Comparison of ENCODE assay signal across 1 cellular context in genomic region chr1:201648066-201648910, GRCh38.
TF ChIP-seq lines count a peak whose summit lies in the region.

No MANE protein-coding gene starts in this region.

TF ChIP-seq in WTC11, 78 proteins besides CTCF, POLR2A, EP300 and RAD21 (continued from another document):
- TF ChIP-seq CBFB (CRISPR knock-in tag; IDR thresholded peaks at IDR 0.05; ENCODE audit: low read depth) (0 out of 2 replicates have a peak, but pooled peaks have one; percentile 43), OVOL2 (CRISPR knock-in tag; IDR thresholded peaks at IDR 0.05; ENCODE audit: borderline replicate concordance) (no peak), PREB (CRISPR knock-in tag; IDR thresholded peaks at IDR 0.05; ENCODE audit: borderline replicate concordance) (no peak), ZNF532 (CRISPR knock-in tag; IDR thresholded peaks at IDR 0.05; ENCODE audit: borderline replicate concordance) (no peak), RORB (CRISPR knock-in tag; IDR thresholded peaks at IDR 0.05) (no peak), TP53 (CRISPR knock-in tag; IDR thresholded peaks at IDR 0.05) (no peak), MXD4 (CRISPR knock-in tag; IDR thresholded peaks at IDR 0.05; ENCODE audit: borderline replicate concordance) (no peak), MLX (CRISPR knock-in tag; IDR thresholded peaks at IDR 0.05) (no peak), FOXK1 (CRISPR knock-in tag; IDR thresholded peaks at IDR 0.05) (no peak; the same call in 1 of the 2 replicates), SOX15 (CRISPR knock-in tag; IDR thresholded peaks at IDR 0.05) (no peak), FOXP1 (CRISPR knock-in tag; IDR thresholded peaks at IDR 0.05; ENCODE audit: borderline replicate concordance) (peak; percentile 63; the same call in 1 of the 2 replicates), ATF2 (CRISPR knock-in tag; IDR thresholded peaks at IDR 0.05; ENCODE audit: borderline replicate concordance, low read depth) (no peak), E2F1 (CRISPR knock-in tag; IDR thresholded peaks at IDR 0.05) (no peak), EMX1 (CRISPR knock-in tag; IDR thresholded peaks at IDR 0.05) (no peak), NFATC4 (CRISPR knock-in tag; IDR thresholded peaks at IDR 0.05) (no peak), NR3C1 (CRISPR knock-in tag; conservative IDR thresholded peaks at IDR 0.05; ENCODE audit: low read depth) (0 out of 2 replicates have a peak, but pooled peaks have one; percentile 37), ZNF121 (CRISPR knock-in tag; IDR thresholded peaks at IDR 0.05) (no peak)
- TF ChIP-seq, protein P1, sequence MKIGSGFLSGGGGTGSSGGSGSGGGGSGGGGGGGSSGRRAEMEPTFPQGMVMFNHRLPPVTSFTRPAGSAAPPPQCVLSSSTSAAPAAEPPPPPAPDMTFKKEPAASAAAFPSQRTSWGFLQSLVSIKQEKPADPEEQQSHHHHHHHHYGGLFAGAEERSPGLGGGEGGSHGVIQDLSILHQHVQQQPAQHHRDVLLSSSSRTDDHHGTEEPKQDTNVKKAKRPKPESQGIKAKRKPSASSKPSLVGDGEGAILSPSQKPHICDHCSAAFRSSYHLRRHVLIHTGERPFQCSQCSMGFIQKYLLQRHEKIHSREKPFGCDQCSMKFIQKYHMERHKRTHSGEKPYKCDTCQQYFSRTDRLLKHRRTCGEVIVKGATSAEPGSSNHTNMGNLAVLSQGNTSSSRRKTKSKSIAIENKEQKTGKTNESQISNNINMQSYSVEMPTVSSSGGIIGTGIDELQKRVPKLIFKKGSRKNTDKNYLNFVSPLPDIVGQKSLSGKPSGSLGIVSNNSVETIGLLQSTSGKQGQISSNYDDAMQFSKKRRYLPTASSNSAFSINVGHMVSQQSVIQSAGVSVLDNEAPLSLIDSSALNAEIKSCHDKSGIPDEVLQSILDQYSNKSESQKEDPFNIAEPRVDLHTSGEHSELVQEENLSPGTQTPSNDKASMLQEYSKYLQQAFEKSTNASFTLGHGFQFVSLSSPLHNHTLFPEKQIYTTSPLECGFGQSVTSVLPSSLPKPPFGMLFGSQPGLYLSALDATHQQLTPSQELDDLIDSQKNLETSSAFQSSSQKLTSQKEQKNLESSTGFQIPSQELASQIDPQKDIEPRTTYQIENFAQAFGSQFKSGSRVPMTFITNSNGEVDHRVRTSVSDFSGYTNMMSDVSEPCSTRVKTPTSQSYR (CRISPR knock-in tag; IDR thresholded peaks at IDR 0.05): no peak
- TF ChIP-seq, protein P2, sequence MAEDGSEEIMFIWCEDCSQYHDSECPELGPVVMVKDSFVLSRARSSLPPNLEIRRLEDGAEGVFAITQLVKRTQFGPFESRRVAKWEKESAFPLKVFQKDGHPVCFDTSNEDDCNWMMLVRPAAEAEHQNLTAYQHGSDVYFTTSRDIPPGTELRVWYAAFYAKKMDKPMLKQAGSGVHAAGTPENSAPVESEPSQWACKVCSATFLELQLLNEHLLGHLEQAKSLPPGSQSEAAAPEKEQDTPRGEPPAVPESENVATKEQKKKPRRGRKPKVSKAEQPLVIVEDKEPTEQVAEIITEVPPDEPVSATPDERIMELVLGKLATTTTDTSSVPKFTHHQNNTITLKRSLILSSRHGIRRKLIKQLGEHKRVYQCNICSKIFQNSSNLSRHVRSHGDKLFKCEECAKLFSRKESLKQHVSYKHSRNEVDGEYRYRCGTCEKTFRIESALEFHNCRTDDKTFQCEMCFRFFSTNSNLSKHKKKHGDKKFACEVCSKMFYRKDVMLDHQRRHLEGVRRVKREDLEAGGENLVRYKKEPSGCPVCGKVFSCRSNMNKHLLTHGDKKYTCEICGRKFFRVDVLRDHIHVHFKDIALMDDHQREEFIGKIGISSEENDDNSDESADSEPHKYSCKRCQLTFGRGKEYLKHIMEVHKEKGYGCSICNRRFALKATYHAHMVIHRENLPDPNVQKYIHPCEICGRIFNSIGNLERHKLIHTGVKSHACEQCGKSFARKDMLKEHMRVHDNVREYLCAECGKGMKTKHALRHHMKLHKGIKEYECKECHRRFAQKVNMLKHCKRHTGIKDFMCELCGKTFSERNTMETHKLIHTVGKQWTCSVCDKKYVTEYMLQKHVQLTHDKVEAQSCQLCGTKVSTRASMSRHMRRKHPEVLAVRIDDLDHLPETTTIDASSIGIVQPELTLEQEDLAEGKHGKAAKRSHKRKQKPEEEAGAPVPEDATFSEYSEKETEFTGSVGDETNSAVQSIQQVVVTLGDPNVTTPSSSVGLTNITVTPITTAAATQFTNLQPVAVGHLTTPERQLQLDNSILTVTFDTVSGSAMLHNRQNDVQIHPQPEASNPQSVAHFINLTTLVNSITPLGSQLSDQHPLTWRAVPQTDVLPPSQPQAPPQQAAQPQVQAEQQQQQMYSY (CRISPR knock-in tag; IDR thresholded peaks at IDR 0.05): no peak
- TF ChIP-seq, protein P3, sequence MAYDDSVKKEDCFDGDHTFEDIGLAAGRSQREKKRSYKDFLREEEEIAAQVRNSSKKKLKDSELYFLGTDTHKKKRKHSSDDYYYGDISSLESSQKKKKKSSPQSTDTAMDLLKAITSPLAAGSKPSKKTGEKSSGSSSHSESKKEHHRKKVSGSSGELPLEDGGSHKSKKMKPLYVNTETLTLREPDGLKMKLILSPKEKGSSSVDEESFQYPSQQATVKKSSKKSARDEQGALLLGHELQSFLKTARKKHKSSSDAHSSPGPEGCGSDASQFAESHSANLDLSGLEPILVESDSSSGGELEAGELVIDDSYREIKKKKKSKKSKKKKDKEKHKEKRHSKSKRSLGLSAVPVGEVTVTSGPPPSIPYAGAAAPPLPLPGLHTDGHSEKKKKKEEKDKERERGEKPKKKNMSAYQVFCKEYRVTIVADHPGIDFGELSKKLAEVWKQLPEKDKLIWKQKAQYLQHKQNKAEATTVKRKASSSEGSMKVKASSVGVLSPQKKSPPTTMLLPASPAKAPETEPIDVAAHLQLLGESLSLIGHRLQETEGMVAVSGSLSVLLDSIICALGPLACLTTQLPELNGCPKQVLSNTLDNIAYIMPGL (CRISPR knock-in tag; IDR thresholded peaks at IDR 0.05): no peak
- TF ChIP-seq, protein P4, sequence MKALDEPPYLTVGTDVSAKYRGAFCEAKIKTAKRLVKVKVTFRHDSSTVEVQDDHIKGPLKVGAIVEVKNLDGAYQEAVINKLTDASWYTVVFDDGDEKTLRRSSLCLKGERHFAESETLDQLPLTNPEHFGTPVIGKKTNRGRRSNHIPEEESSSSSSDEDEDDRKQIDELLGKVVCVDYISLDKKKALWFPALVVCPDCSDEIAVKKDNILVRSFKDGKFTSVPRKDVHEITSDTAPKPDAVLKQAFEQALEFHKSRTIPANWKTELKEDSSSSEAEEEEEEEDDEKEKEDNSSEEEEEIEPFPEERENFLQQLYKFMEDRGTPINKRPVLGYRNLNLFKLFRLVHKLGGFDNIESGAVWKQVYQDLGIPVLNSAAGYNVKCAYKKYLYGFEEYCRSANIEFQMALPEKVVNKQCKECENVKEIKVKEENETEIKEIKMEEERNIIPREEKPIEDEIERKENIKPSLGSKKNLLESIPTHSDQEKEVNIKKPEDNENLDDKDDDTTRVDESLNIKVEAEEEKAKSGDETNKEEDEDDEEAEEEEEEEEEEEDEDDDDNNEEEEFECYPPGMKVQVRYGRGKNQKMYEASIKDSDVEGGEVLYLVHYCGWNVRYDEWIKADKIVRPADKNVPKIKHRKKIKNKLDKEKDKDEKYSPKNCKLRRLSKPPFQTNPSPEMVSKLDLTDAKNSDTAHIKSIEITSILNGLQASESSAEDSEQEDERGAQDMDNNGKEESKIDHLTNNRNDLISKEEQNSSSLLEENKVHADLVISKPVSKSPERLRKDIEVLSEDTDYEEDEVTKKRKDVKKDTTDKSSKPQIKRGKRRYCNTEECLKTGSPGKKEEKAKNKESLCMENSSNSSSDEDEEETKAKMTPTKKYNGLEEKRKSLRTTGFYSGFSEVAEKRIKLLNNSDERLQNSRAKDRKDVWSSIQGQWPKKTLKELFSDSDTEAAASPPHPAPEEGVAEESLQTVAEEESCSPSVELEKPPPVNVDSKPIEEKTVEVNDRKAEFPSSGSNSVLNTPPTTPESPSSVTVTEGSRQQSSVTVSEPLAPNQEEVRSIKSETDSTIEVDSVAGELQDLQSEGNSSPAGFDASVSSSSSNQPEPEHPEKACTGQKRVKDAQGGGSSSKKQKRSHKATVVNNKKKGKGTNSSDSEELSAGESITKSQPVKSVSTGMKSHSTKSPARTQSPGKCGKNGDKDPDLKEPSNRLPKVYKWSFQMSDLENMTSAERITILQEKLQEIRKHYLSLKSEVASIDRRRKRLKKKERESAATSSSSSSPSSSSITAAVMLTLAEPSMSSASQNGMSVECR (CRISPR knock-in tag; IDR thresholded peaks at IDR 0.05; ENCODE audit: borderline replicate concordance): no peak
